11 cellular contexts compared by ENCODE assay signal in the genomic region with DNA sequence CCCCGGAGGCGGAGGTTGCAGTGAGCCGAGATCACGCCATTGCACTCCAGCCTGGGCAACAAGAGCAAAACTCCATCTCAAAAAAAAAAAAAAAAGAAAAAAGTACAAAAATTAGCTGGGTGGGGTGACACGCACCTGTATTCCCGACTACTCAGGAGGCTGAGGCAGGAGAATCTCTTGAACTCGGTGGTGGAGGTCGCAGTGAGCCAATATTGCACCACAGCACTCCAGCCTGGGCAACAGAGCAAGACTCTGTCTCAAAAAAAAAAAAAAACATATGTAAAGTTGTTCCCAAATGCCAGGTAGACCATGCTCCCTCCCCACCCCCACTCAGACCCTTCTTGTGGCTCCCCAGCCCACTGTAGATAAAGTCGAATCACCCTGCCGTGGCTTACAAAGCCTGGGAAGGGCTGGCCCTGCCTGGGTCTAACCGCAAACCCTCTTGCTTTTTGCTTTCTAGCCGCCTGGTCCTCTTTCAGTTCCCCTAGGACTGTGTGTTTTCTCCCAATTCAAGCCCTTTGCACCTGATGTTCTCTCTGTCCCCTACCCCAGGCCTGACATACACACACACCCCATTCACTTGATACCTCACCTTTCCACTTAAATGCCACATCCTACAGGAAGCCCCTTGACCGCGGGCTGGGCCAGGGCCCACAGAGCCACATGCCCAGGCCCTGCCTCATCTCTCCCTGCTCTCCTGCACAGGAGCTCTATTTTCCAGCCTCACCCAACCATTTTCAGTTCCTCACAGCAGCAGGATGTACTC. TPM values are rescaled to one million over a fixed set of nuclear protein-coding genes. Genes with fewer than 3 reads are reported as not detected.
DNase-seq lines count a peak whose midpoint lies in the region; ATAC-seq, FAIRE-seq and TF ChIP-seq lines count a peak whose summit lies in the region.
"Had no signal": no experiment of that assay in that cellular context is flagged by ENCODE, and none has a peak within 500 bp of the region (broad histone marks: within the 10 kb centered on the region; RNA-seq: fewer than 3 reads in every experiment).

No MANE protein-coding gene starts in this region.

- peaks cover 8% of the 10 kb centered on the region for H3K36me3 Mint-ChIP-seq in central memory CD8-positive, alpha-beta T cell (ENCODE audit: insufficient read depth)

- no peaks in the 10 kb centered on the region for H3K27me3 Mint-ChIP-seq in central memory CD8-positive, alpha-beta T cell
- H3K27me3 Mint-ChIP-seq: stimulated activated naive CD8-positive, alpha-beta T cell treated with anti-CD3 and anti-CD28 coated beads, Interleukin-15, Interleukin-2, amounts not matched to agents 100 ng/mL and 50 ng/mL, for 24 hours had no signal

- H3K9me3 Mint-ChIP-seq in central memory CD8-positive, alpha-beta T cell = no peaks in the 10 kb centered on the region
- H3K9me3 Mint-ChIP-seq: stimulated activated naive CD8-positive, alpha-beta T cell treated with anti-CD3 and anti-CD28 coated beads, Interleukin-15, Interleukin-2, amounts not matched to agents 100 ng/mL and 50 ng/mL, for 24 hours had no signal

- TF ChIP-seq POLR2A in GM12892 (IDR thresholded peaks at IDR 0.05; ENCODE audit: low read depth, low read length) = no peak

- peak overlapping the region; percentile 1 for H3K27ac Mint-ChIP-seq in central memory CD8-positive, alpha-beta T cell (ENCODE audit: low read depth)
- H3K27ac Mint-ChIP-seq: stimulated activated naive CD8-positive, alpha-beta T cell treated with anti-CD3 and anti-CD28 coated beads, Interleukin-15, Interleukin-2, amounts not matched to agents 100 ng/mL and 50 ng/mL, for 24 hours had no signal

- peaks cover 16% of the 10 kb centered on the region for H3K4me1 Mint-ChIP-seq in central memory CD8-positive, alpha-beta T cell

- DNase-seq in GM12892 (ENCODE audit: insufficient read length) (peak; percentile 65), KG1 (lab: John Stamatoyannopoulos, UW) (no peak), superior temporal gyrus (ENCODE audit: extremely low spot score) (no peak), ecto neural progenitor cell (ENCODE audit: low spot score) (no peak), urothelium cell line (ENCODE audit: low spot score) (no peak)
- no peak for DNase-seq in central memory CD8-positive, alpha-beta T cell (ENCODE audit: low spot score in 2 of 2)
- DNase-seq: activated gamma-delta T cell, DMS153 had no signal

- no peak overlapping the region for H3K4me3 Mint-ChIP-seq in central memory CD8-positive, alpha-beta T cell
- H3K4me3 Mint-ChIP-seq: stimulated activated naive CD8-positive, alpha-beta T cell treated with anti-CD3 and anti-CD28 coated beads, Interleukin-15, Interleukin-2, amounts not matched to agents 100 ng/mL and 50 ng/mL, for 24 hours had no signal

- ATAC-seq in GM21390 (IDR thresholded peaks at IDR 0.05; ENCODE audit: unreplicated experiment) (peak; percentile 70), HG03521 (IDR thresholded peaks at IDR 0.05; ENCODE audit: unreplicated experiment) (peak; percentile 56)
- ATAC-seq in central memory CD8-positive, alpha-beta T cell (replicated peaks; ENCODE audit: extremely low read depth, poor library complexity, severe bottlenecking) = no peak

- FAIRE-seq in GM12892 (lab: Jason Lieb, UNC) = peak; percentile 93
- no peak for FAIRE-seq in urothelium cell line (lab: Jason Lieb, UNC)

RNA-seq across cellular contexts. Expression of a gene that starts 34.4 kb away (rescaled TPM):
- polyA plus RNA-seq in GM12892 (2012; ENCODE audit: missing spikeins) = 105 TPM

RNA-seq across cellular contexts. Expression of a gene that starts 35.6 kb away (rescaled TPM):
- polyA plus RNA-seq in GM12892 (2012; ENCODE audit: missing spikeins) = 279 TPM
